16 cellular contexts compared by ENCODE assay signal in genomic region chr6:69286341-69286740, GRCh38.
DNase-seq lines count a peak whose midpoint lies in the region; ATAC-seq lines count a peak whose summit lies in the region.
"Had no signal": no experiment of that assay in that cellular context is flagged by ENCODE, and none has a peak within 500 bp of the region (broad histone marks: within the 10 kb centered on the region; RNA-seq: fewer than 3 reads in every experiment).

No MANE protein-coding gene starts in this region.

- no peaks in the 10 kb centered on the region for H3K27me3 Mint-ChIP-seq in activated T-cell treated with anti-CD3 and anti-CD28 coated beads, Interleukin-2, amount 50 U/mL, for 72 hours (ENCODE audit: low read depth)
- H3K27me3 Mint-ChIP-seq: CD4-positive, alpha-beta memory T cell had no signal

- H3K4me1 Mint-ChIP-seq in activated T-cell treated with anti-CD3 and anti-CD28 coated beads, Interleukin-2, amount 50 U/mL, for 72 hours (ENCODE audit: low read depth) = no peaks in the 10 kb centered on the region
- H3K4me1 Mint-ChIP-seq: CD14-positive monocyte; CD4-positive, alpha-beta memory T cell had no signal

- no peak for ATAC-seq in activated T-cell treated with anti-CD3 and anti-CD28 coated beads, Interleukin-2, amount 50 U/mL, for 72 hours (replicated peaks in 1 of 2)

- no peak overlapping the region for H3K27ac Mint-ChIP-seq in activated T-cell treated with anti-CD3 and anti-CD28 coated beads, Interleukin-2, amount 50 U/mL, for 72 hours

- no peaks in the 10 kb centered on the region for H3K36me3 Mint-ChIP-seq in activated T-cell treated with anti-CD3 and anti-CD28 coated beads, Interleukin-2, amount 50 U/mL, for 72 hours (ENCODE audit: insufficient read depth in 2 of 2)
- H3K36me3 Mint-ChIP-seq: CD14-positive monocyte; CD4-positive, alpha-beta memory T cell had no signal

- H3K4me3 Mint-ChIP-seq in activated T-cell treated with anti-CD3 and anti-CD28 coated beads, Interleukin-2, amount 50 U/mL, for 72 hours = no peak overlapping the region
- H3K4me3 Mint-ChIP-seq: CD14-positive monocyte; CD4-positive, alpha-beta memory T cell had no signal

- H3K9me3 Mint-ChIP-seq in activated T-cell treated with anti-CD3 and anti-CD28 coated beads, Interleukin-2, amount 50 U/mL, for 72 hours = peaks cover 3 to 8% of the 10 kb centered on the region in 2 donors

- peak; percentile 37 for DNase-seq in NCI-H345 (lab: John Stamatoyannopoulos, UW)
- DNase-seq in NCI-H345 treated with DMSO at 0.1 percent for 48 hours (lab: John Stamatoyannopoulos, UW; ENCODE audit: unreplicated experiment) = no peak
- DNase-seq in NCI-H1092 (lab: John Stamatoyannopoulos, UW) = peak; percentile 12
- peak; percentile 21 for DNase-seq in NCI-H2081 treated with DMSO at 0.1 percent for 48 hours (lab: John Stamatoyannopoulos, UW)
- peak; percentile 79 for DNase-seq in cerebellar cortex (ENCODE audit: low spot score)
- no peak for DNase-seq in activated gamma-delta T cell treated with Interleukin-2 at 50 U/mL for 16 hours
- no peak for DNase-seq in activated T-cell treated with anti-CD3 and anti-CD28 coated beads, Interleukin-2, amount 50 U/mL, for 72 hours
- DNase-seq in DMS114 treated with DMSO at 0.1 percent for 48 hours (lab: John Stamatoyannopoulos, UW; ENCODE audit: unreplicated experiment) = no peak
- DNase-seq: 8988T; Calu3; CD4-positive, alpha-beta memory T cell; DMS53; DND-41; EL; GM23248 had no signal

Comparison
In these comparisons a context has a peak if more than half of its experiments do, and no peak if none do; other contexts are left out.
1. DNase-seq: peak in NCI-H345 (single experiment), NCI-H1092 (single experiment), NCI-H2081 treated with DMSO at 0.1 percent for 48 hours (single experiment) and cerebellar cortex (single experiment); none in NCI-H345 treated with DMSO at 0.1 percent for 48 hours (single experiment), activated gamma-delta T cell treated with Interleukin-2 at 50 U/mL for 16 hours (single experiment), activated T-cell treated with anti-CD3 and anti-CD28 coated beads, Interleukin-2, amount 50 U/mL, for 72 hours (0 of 2) and DMS114 treated with DMSO at 0.1 percent for 48 hours (single experiment).